In genomic region chr15:40582726-40583246, GRCh38 we compare ENCODE assay signal across 9 cellular contexts. TPM values are rescaled to one million over a fixed set of nuclear protein-coding genes. Genes with fewer than 3 reads are reported as not detected.
DNase-seq lines count a peak whose midpoint lies in the region; FAIRE-seq and TF ChIP-seq lines count a peak whose summit lies in the region.
"Had no signal": no experiment of that assay in that cellular context is flagged by ENCODE, and none has a peak within 500 bp of the region (broad histone marks: within the 10 kb centered on the region; RNA-seq: fewer than 3 reads in every experiment).

No MANE protein-coding gene starts in this region.

- TF ChIP-seq POLR2A in GM12891 (IDR thresholded peaks at IDR 0.05; ENCODE audit: low read depth, low read length), result no peak

- peak overlapping the region; percentile 87 for H3K4me3 Mint-ChIP-seq in Caco-2 (ENCODE audit: unreplicated experiment)

- H3K27me3 ChIP-seq in Caco-2 (replicated peaks; ENCODE audit: control insufficient read depth, insufficient read depth, low read length) (no peaks in the 10 kb centered on the region), adipocyte (replicated peaks; ENCODE audit: control insufficient read depth, insufficient read depth, low read length) (no peaks in the 10 kb centered on the region), mucosa of rectum (ENCODE audit: control insufficient read depth in 2 of 2, insufficient read depth in 2 of 2, low read length in 2 of 2) (no peaks in the 10 kb centered on the region)

- H3K27me3 Mint-ChIP-seq in Caco-2 (ENCODE audit: insufficient read depth, unreplicated experiment), result no peaks in the 10 kb centered on the region

- peak overlapping the region; percentile 88 for H3K27ac Mint-ChIP-seq in Caco-2 (ENCODE audit: unreplicated experiment)

- H3K36me3 ChIP-seq in Caco-2 (ENCODE audit: control insufficient read depth, insufficient read depth, low read length) (no peaks in the 10 kb centered on the region), adipocyte (ENCODE audit: control insufficient read depth, insufficient read depth, low read length, severe bottlenecking) (no peaks in the 10 kb centered on the region), mucosa of rectum (ENCODE audit: control insufficient read depth in 2 of 2, insufficient read depth in 2 of 2, low read length in 2 of 2) (no peaks in the 10 kb centered on the region)

- H3K4me1 ChIP-seq in Caco-2, result 0 out of 2 replicates have a peak, but pooled peaks cover 3% of the 10 kb centered on the region
- no peaks in the 10 kb centered on the region for H3K4me1 ChIP-seq in adipocyte (ENCODE audit: control insufficient read depth, insufficient read depth, low read length)
- no peaks in the 10 kb centered on the region for H3K4me1 ChIP-seq in mucosa of rectum (ENCODE audit: control insufficient read depth in 2 of 2, insufficient read depth in 2 of 2, low read length in 2 of 2)

- no peaks in the 10 kb centered on the region for H3K9me3 Mint-ChIP-seq in Caco-2 (ENCODE audit: unreplicated experiment)

- peaks cover 6% of the 10 kb centered on the region for H3K36me3 Mint-ChIP-seq in Caco-2 (ENCODE audit: insufficient read depth, unreplicated experiment)

- H3K4me1 Mint-ChIP-seq in Caco-2 (ENCODE audit: low read depth, unreplicated experiment), result peaks cover 7% of the 10 kb centered on the region

- TF ChIP-seq CTCF in Caco-2 (IDR thresholded peaks at IDR 0.05; ENCODE audit: insufficient read depth in 1 of 2, low read depth in 1 of 2, low read length in 1 of 2, severe bottlenecking in 1 of 2, unreplicated experiment in 1 of 2), result no peak

- no TSS peak for BruUV-seq in Caco-2 (replicated peaks; lab: Mats Ljungman, UMichigan)

- H3K9ac ChIP-seq in adipocyte (ENCODE audit: low read length), result peak overlapping the region; percentile 75
- no peak overlapping the region for H3K9ac ChIP-seq in mucosa of rectum (ENCODE audit: low read depth in 1 of 2, low read length in 2 of 2)

- intact Hi-C loops in Caco-2 (cut with micrococcal nuclease; ENCODE audit: unreplicated experiment), result loop anchor here (1.0 kb wide), 1 partner anchor 13 kb away; the partner anchor contains the start of gene RPUSD2

- POLR2A ChIA-PET in Caco-2 (lab: Charles Lee), result no interaction called here

- CTCF ChIA-PET in Caco-2 (lab: Charles Lee), result interaction anchor here (0.6 kb wide), 1 partner anchor 295 kb away, joined by 4 read pairs; no protein-coding TSS in a partner anchor

- DNase-seq in Caco-2 (peak; percentile 81 to 85), LoVo (ENCODE audit: low spot score) (peak; percentile 88), adipocyte (ENCODE audit: low read depth) (peak; percentile 82), GM12891 (ENCODE audit: insufficient read length, low spot score) (no peak), NCI-H1694 treated with DMSO at 0.1 percent for 48 hours (lab: John Stamatoyannopoulos, UW) (no peak), SK-N-DZ (ENCODE audit: low spot score) (no peak)
- no peak for DNase-seq in stimulated activated CD4-positive, alpha-beta T cell treated with anti-CD3 and anti-CD28 coated beads, Interleukin-4, amount 100 ng/mL, for 4 hours

- no peak for FAIRE-seq in GM12891 (lab: Jason Lieb, UNC)
- FAIRE-seq: endometrium had no signal

- H3K9me3 ChIP-seq in Caco-2 (no peaks in the 10 kb centered on the region), adipocyte (ENCODE audit: control insufficient read depth, low read length) (no peaks in the 10 kb centered on the region), mucosa of rectum (ENCODE audit: control insufficient read depth in 2 of 2, low read length in 2 of 2) (no peaks in the 10 kb centered on the region)

- H3K4me3 ChIP-seq in Caco-2 (ENCODE audit: low read depth, low read length), result peak overlapping the region; percentile 42
- peak overlapping the region; percentile 79 for H3K4me3 ChIP-seq in adipocyte (ENCODE audit: low read length)
- H3K4me3 ChIP-seq in mucosa of rectum (ENCODE audit: low read length in 2 of 2), result peak overlapping the region; percentile 2 to 60

- no peak overlapping the region for H3K27ac ChIP-seq in mucosa of rectum (ENCODE audit: low read depth in 2 of 2, low read length in 2 of 2)

TF ChIP-seq in GM12891, 5 proteins besides CTCF, POLR2A, EP300 and RAD21:
- TF ChIP-seq POLR2AphosphoS5 (IDR thresholded peaks at IDR 0.05; ENCODE audit: low read depth, low read length), result no peak

RNA-seq across cellular contexts. Expression of gene KNL1, which starts 11.3 kb away (rescaled TPM):
- 24.8 and 29.5 TPM in 2 replicates for total RNA-seq in Caco-2 (2022)
- polyA plus RNA-seq in GM12891 (2012; ENCODE audit: low read depth, missing spikeins), result 6.5 TPM
- 28.3 and 35.1 TPM in 2 replicates for polyA plus RNA-seq in SK-N-DZ (2014; cell fraction: cytosol; rRNA removed)
- polyA plus RNA-seq in SK-N-DZ (2014; cell fraction: nucleus; rRNA removed), result 23.3 and 24.3 TPM in 2 replicates

RNA-seq across cellular contexts. Expression of gene RPUSD2, which starts 13.7 kb away (rescaled TPM):
- total RNA-seq in Caco-2 (2022), result 12.9 and 14.6 TPM in 2 replicates
- 10.6 TPM for polyA plus RNA-seq in GM12891 (2012; ENCODE audit: low read depth, missing spikeins)
- 18.4 and 20.7 TPM in 2 replicates for polyA plus RNA-seq in SK-N-DZ (2014; cell fraction: cytosol; rRNA removed)
- polyA plus RNA-seq in SK-N-DZ (2014; cell fraction: nucleus; rRNA removed), result 9.3 and 16.6 TPM in 2 replicates

RNA-seq across cellular contexts. Expression of gene CCDC32, which starts 17.9 kb away (rescaled TPM):
- total RNA-seq in Caco-2 (2022), result 11.7 and 17.0 TPM in 2 replicates
- 35.4 TPM for polyA plus RNA-seq in GM12891 (2012; ENCODE audit: low read depth, missing spikeins)
- 10.5 and 12.5 TPM in 2 replicates for polyA plus RNA-seq in SK-N-DZ (2014; cell fraction: cytosol; rRNA removed)
- 10.4 and 11.5 TPM in 2 replicates for polyA plus RNA-seq in SK-N-DZ (2014; cell fraction: nucleus; rRNA removed)

Comparison
In these comparisons a context has a peak if more than half of its experiments do, and no peak if none do; other contexts are left out.
1. DNase-seq: peak in Caco-2 (2 of 2), LoVo (single experiment) and adipocyte (single experiment); none in GM12891 (single experiment), NCI-H1694 treated with DMSO at 0.1 percent for 48 hours (single experiment), SK-N-DZ (single experiment) and stimulated activated CD4-positive, alpha-beta T cell treated with anti-CD3 and anti-CD28 coated beads, Interleukin-4, amount 100 ng/mL, for 4 hours (0 of 2).
2. Peak in every context shown above with its lines, with median percentiles within 50 percentile points of each other: H3K4me3 ChIP-seq.